In the genomic region with DNA sequence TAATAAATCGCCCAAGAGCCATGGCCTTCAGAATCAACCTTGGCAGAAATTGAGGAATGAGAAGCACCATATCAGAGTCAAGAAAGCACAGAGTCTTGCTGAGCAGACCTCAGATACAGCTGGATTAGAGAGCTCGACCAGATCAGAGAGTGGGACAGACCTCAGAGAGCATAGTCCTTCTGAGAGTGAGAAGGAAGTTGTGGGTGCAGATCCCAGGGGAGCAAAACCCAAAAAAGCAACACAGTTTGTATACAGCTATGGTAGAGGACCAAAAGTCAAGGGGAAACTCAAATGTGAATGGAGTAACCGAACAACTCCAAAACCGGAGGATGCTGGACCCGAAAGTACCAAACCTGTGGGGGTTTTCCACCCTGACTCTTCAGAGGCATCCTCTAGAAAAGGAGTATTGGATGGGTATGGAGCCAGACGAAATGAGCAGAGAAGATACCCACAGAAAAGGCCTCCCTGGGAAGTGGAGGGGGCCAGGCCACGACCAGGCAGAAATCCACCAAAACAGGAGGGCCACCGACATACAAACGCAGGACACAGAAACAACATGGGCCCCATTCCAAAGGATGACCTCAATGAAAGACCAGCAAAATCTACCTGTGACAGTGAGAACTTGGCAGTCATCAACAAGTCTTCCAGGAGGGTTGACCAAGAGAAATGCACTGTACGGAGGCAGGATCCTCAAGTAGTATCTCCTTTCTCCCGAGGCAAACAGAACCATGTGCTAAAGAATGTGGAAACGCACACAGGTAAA, we compare ENCODE assay signal across 21 cellular contexts. TPM values are rescaled to one million over a fixed set of nuclear protein-coding genes. Genes with fewer than 3 reads are reported as not detected.
DNase-seq lines count a peak whose midpoint lies in the region; ATAC-seq, FAIRE-seq and TF ChIP-seq lines count a peak whose summit lies in the region.
"Had no signal": no experiment of that assay in that cellular context is flagged by ENCODE, and none has a peak within 500 bp of the region (broad histone marks: within the 10 kb centered on the region; RNA-seq: fewer than 3 reads in every experiment).

No MANE protein-coding gene starts in this region.

- POLR2A ChIA-PET in activated CD8-positive, alpha-beta T cell treated with anti-CD3 and anti-CD28 coated beads, Interleukin-2, amount 10 ng/mL, durations not matched to agents 7 days and 5 days (lab: Charles Lee), result no interaction called here
- POLR2A ChIA-PET in naive thymus-derived CD8-positive, alpha-beta T cell (lab: Charles Lee), result no interaction called here

- H3K4me3 Mint-ChIP-seq in T-helper 2 cell treated with Interferon-gamma antibody and Interleukin-4, amounts not matched to agents 5 μg/mL and 100 μg/mL, for 36 hours, result peak overlapping the region; percentile 13
- no peak overlapping the region for H3K4me3 Mint-ChIP-seq in activated CD8-positive, alpha-beta T cell treated with anti-CD3 and anti-CD28 coated beads, Interleukin-2, amount 10 ng/mL, durations not matched to agents 7 days and 5 days
- H3K4me3 Mint-ChIP-seq in naive thymus-derived CD8-positive, alpha-beta T cell, result peak overlapping the region in 7 of 10 donors; percentile 2 to 61 (median 18)

- peak; percentile 24 for FAIRE-seq in GM12892 (lab: Jason Lieb, UNC)
- FAIRE-seq: astrocyte had no signal

- H3K27me3 Mint-ChIP-seq in T-helper 2 cell treated with Interferon-gamma antibody and Interleukin-4, amounts not matched to agents 5 μg/mL and 100 μg/mL, for 36 hours (ENCODE audit: low read depth), result peaks cover 3% of the 10 kb centered on the region
- no peaks in the 10 kb centered on the region for H3K27me3 Mint-ChIP-seq in activated CD8-positive, alpha-beta T cell treated with anti-CD3 and anti-CD28 coated beads, Interleukin-2, amount 10 ng/mL, durations not matched to agents 7 days and 5 days (ENCODE audit: low read depth)
- H3K27me3 Mint-ChIP-seq in naive thymus-derived CD8-positive, alpha-beta T cell, result peaks cover 0 to 2% (median 0%) of the 10 kb centered on the region in 5 donors

- H3K9me3 Mint-ChIP-seq in T-helper 2 cell treated with Interferon-gamma antibody and Interleukin-4, amounts not matched to agents 5 μg/mL and 100 μg/mL, for 36 hours, result no peaks in the 10 kb centered on the region
- H3K9me3 Mint-ChIP-seq in activated CD8-positive, alpha-beta T cell treated with anti-CD3 and anti-CD28 coated beads, Interleukin-2, amount 10 ng/mL, durations not matched to agents 7 days and 5 days (ENCODE audit: insufficient read depth), result no peaks in the 10 kb centered on the region
- H3K9me3 Mint-ChIP-seq in naive thymus-derived CD8-positive, alpha-beta T cell, result no peaks in the 10 kb centered on the region

- no peak for ATAC-seq in activated CD8-positive, alpha-beta T cell treated with anti-CD3 and anti-CD28 coated beads, Interleukin-2, amount 10 ng/mL, durations not matched to agents 7 days and 5 days
- ATAC-seq in naive thymus-derived CD8-positive, alpha-beta T cell, result no peak
- ATAC-seq: left cardiac atrium, upper lobe of right lung had no signal

- H3K4me1 Mint-ChIP-seq in T-helper 2 cell treated with Interferon-gamma antibody and Interleukin-4, amounts not matched to agents 5 μg/mL and 100 μg/mL, for 36 hours (ENCODE audit: low read depth), result peaks cover 62% of the 10 kb centered on the region
- H3K4me1 Mint-ChIP-seq in activated CD8-positive, alpha-beta T cell treated with anti-CD3 and anti-CD28 coated beads, Interleukin-2, amount 10 ng/mL, durations not matched to agents 7 days and 5 days (ENCODE audit: low read depth), result peaks cover 80% of the 10 kb centered on the region
- H3K4me1 Mint-ChIP-seq in naive thymus-derived CD8-positive, alpha-beta T cell, result peaks cover 51 to 96% (median 84%) of the 10 kb centered on the region in 4 donors

- CTCF ChIA-PET in activated CD8-positive, alpha-beta T cell treated with anti-CD3 and anti-CD28 coated beads, Interleukin-2, amount 10 ng/mL, durations not matched to agents 7 days and 5 days (lab: Charles Lee), result no interaction called here

- H3K36me3 Mint-ChIP-seq in T-helper 2 cell treated with Interferon-gamma antibody and Interleukin-4, amounts not matched to agents 5 μg/mL and 100 μg/mL, for 36 hours (ENCODE audit: low read depth), result peaks cover 67% of the 10 kb centered on the region
- H3K36me3 Mint-ChIP-seq in activated CD8-positive, alpha-beta T cell treated with anti-CD3 and anti-CD28 coated beads, Interleukin-2, amount 10 ng/mL, durations not matched to agents 7 days and 5 days (ENCODE audit: low read depth), result peaks cover 70% of the 10 kb centered on the region
- H3K36me3 Mint-ChIP-seq in naive thymus-derived CD8-positive, alpha-beta T cell, result peaks cover 4 to 75% (median 20%) of the 10 kb centered on the region in 3 donors

- no peak for TF ChIP-seq POLR2A in GM12892 (IDR thresholded peaks at IDR 0.05; ENCODE audit: low read depth, low read length)

- no peak for DNase-seq in T-helper 2 cell treated with Interferon-gamma antibody and Interleukin-4, amounts not matched to agents 5 μg/mL and 100 μg/mL, for 36 hours (ENCODE audit: low spot score)
- no peak for DNase-seq in T-helper 2 cell
- no peak for DNase-seq in GM12892 (ENCODE audit: insufficient read length)
- no peak for DNase-seq in activated CD8-positive, alpha-beta T cell treated with anti-CD3 and anti-CD28 coated beads, Interleukin-2, amount 10 ng/mL, durations not matched to agents 7 days and 5 days
- DNase-seq in naive thymus-derived CD8-positive, alpha-beta T cell, result no peak
- DNase-seq in NCI-H1092 treated with DMSO at 0.1 percent for 48 hours (lab: John Stamatoyannopoulos, UW), result no peak
- no peak for DNase-seq in effector CD4-positive, alpha-beta T cell
- DNase-seq in effector CD8-positive, alpha-beta T cell (lab: John Stamatoyannopoulos, UW), result no peak
- DNase-seq: 8988T; COR-L47; GOT3; hypothalamus; left cardiac atrium; NCI-H1048; NCI-H2171; SJCRH30; stimulated activated CD4-positive, alpha-beta T cell treated with anti-CD3 and anti-CD28 coated beads, Interleukin-2, amount 100 ng/mL, for 24 hours; upper lobe of right lung had no signal

- H3K27ac Mint-ChIP-seq in T-helper 2 cell treated with Interferon-gamma antibody and Interleukin-4, amounts not matched to agents 5 μg/mL and 100 μg/mL, for 36 hours, result peak overlapping the region; percentile 49
- H3K27ac Mint-ChIP-seq in activated CD8-positive, alpha-beta T cell treated with anti-CD3 and anti-CD28 coated beads, Interleukin-2, amount 10 ng/mL, durations not matched to agents 7 days and 5 days, result peak overlapping the region; percentile 6
- H3K27ac Mint-ChIP-seq in naive thymus-derived CD8-positive, alpha-beta T cell, result peak overlapping the region; percentile 19 to 91 (median 56)

RNA-seq across cellular contexts. Expression of a gene that starts 4.5 kb away (rescaled TPM):
- 26.2 TPM for polyA plus RNA-seq in GM12892 (2012; ENCODE audit: missing spikeins)
- total RNA-seq in activated CD8-positive, alpha-beta T cell treated with anti-CD3 and anti-CD28 coated beads, Interleukin-2, amount 10 ng/mL, durations not matched to agents 7 days and 5 days, result 10 to 100 TPM; 38.8 to 39.8 TPM
- 10 to 100 TPM; 70.3 to 70.5 TPM for total RNA-seq in naive thymus-derived CD8-positive, alpha-beta T cell
- polyA plus RNA-seq in naive thymus-derived CD8-positive, alpha-beta T cell, result 10 to 100 TPM; 22.8 to 42.7 (median 31.6) TPM

RNA-seq across cellular contexts. Expression of a gene that starts 30.0 kb away (rescaled TPM):
- 98.6 TPM for polyA plus RNA-seq in GM12892 (2012; ENCODE audit: missing spikeins)
- total RNA-seq in activated CD8-positive, alpha-beta T cell treated with anti-CD3 and anti-CD28 coated beads, Interleukin-2, amount 10 ng/mL, durations not matched to agents 7 days and 5 days, result 10 to 100 TPM; 83.0 to 85.5 TPM
- total RNA-seq in naive thymus-derived CD8-positive, alpha-beta T cell, result 10 to 100 TPM; 30.4 to 31.4 TPM
- polyA plus RNA-seq in naive thymus-derived CD8-positive, alpha-beta T cell, result 10 to 100 TPM; 38.7 to 40.0 (median 39.4) TPM

RNA-seq across cellular contexts. Expression of a gene that starts 30.3 kb away (rescaled TPM):
- 56.9 TPM for polyA plus RNA-seq in GM12892 (2012; ENCODE audit: missing spikeins)
- 10 to 100 TPM; 95.5 to 96.3 TPM for total RNA-seq in activated CD8-positive, alpha-beta T cell treated with anti-CD3 and anti-CD28 coated beads, Interleukin-2, amount 10 ng/mL, durations not matched to agents 7 days and 5 days
- total RNA-seq in naive thymus-derived CD8-positive, alpha-beta T cell, result 10 to 100 TPM; 55.9 to 64.6 TPM
- polyA plus RNA-seq in naive thymus-derived CD8-positive, alpha-beta T cell, result 10 to 100 TPM; 80.5 to 92.6 (median 86.8) TPM

RNA-seq across cellular contexts. Expression of a gene that starts 54.9 kb away (rescaled TPM):
- not detected for polyA plus RNA-seq in GM12892 (2012; ENCODE audit: missing spikeins)
- not detected for total RNA-seq in activated CD8-positive, alpha-beta T cell treated with anti-CD3 and anti-CD28 coated beads, Interleukin-2, amount 10 ng/mL, durations not matched to agents 7 days and 5 days
- not detected for total RNA-seq in naive thymus-derived CD8-positive, alpha-beta T cell
- not detected for polyA plus RNA-seq in naive thymus-derived CD8-positive, alpha-beta T cell
- total RNA-seq: astrocyte, dermis microvascular lymphatic vessel endothelial cell, left cardiac atrium, right atrium auricular region, SJCRH30, upper lobe of right lung had no signal
